ENCODE assay signal across 7 cellular contexts in genomic region chr7:85133560-85133959, GRCh38. TPM values are rescaled to one million over a fixed set of nuclear protein-coding genes. Genes with fewer than 3 reads are reported as not detected.
"Had no signal": no experiment of that assay in that cellular context is flagged by ENCODE, and none has a peak within 500 bp of the region (broad histone marks: within the 10 kb centered on the region; RNA-seq: fewer than 3 reads in every experiment).

No MANE protein-coding gene starts in this region.

- ATAC-seq: HepG2, K562 had no signal

- H3K4me1 Mint-ChIP-seq: IgD-negative memory B cell had no signal

- H3K9me3 Mint-ChIP-seq: IgD-negative memory B cell had no signal

- H3K36me3 Mint-ChIP-seq: IgD-negative memory B cell had no signal

- H3K27ac ChIP-seq: HL-60 had no signal

- H3K4me3 ChIP-seq: K562 had no signal

- H3K27me3 Mint-ChIP-seq: IgD-negative memory B cell had no signal

- DNase-seq: IMR-90, KBM-7 had no signal

- H3K4me3 Mint-ChIP-seq: IgD-negative memory B cell had no signal

- H3K27ac Mint-ChIP-seq: IgD-negative memory B cell had no signal

RNA-seq across cellular contexts. Expression of gene SEMA3D, which starts 53.3 kb away (rescaled TPM):
- total RNA-seq: HT-29 had no signal
- polyA plus RNA-seq: HepG2, IgD-negative memory B cell had no signal
